Comparison of ENCODE assay signal across 16 cellular contexts in genomic region chr14:70152704-70153103, GRCh38.
DNase-seq lines count a peak whose midpoint lies in the region; ATAC-seq and TF ChIP-seq lines count a peak whose summit lies in the region.
"Had no signal": no experiment of that assay in that cellular context is flagged by ENCODE, and none has a peak within 500 bp of the region (broad histone marks: within the 10 kb centered on the region; RNA-seq: fewer than 3 reads in every experiment).

No MANE protein-coding gene starts in this region.

- peak; percentile 47 for DNase-seq in D341Med (ENCODE audit: low spot score)
- DNase-seq in NCI-H1417 treated with DMSO at 0.1 percent for 48 hours (lab: John Stamatoyannopoulos, UW) = peak; percentile 66
- peak; percentile 95 for DNase-seq in NCI-H69 (lab: John Stamatoyannopoulos, UW)
- DNase-seq in nephron progenitor cell = peak; percentile 3
- no peak for DNase-seq in MV-4-11 (lab: John Stamatoyannopoulos, UW)
- DNase-seq in inferior parietal cortex (ENCODE audit: extremely low spot score) = no peak
- DNase-seq: H7, IMR-90, Karpas-422, MG63, NCI-H1092 treated with DMSO at 0.1 percent for 48 hours, NCI-H2029 treated with DMSO at 0.1 percent for 48 hours, NCI-H526 treated with DMSO at 0.1 percent for 48 hours, PC-3, SJCRH30 had no signal

- no peak for TF ChIP-seq CTCF in nephron progenitor cell (IDR thresholded peaks at IDR 0.05)

- H3K9me3 Mint-ChIP-seq in nephron progenitor cell = no peaks in the 10 kb centered on the region

- peaks cover 7% of the 10 kb centered on the region for H3K27me3 Mint-ChIP-seq in nephron progenitor cell (ENCODE audit: low read depth, poor library complexity)

- H3K4me1 Mint-ChIP-seq in nephron progenitor cell = peaks cover 44% of the 10 kb centered on the region

- no peak for TF ChIP-seq POLR2A in GM18505 (IDR thresholded peaks at IDR 0.05; ENCODE audit: borderline replicate concordance, extremely low read depth, insufficient read depth, insufficient read length)

- no peak overlapping the region for H3K27ac Mint-ChIP-seq in nephron progenitor cell

- no peaks in the 10 kb centered on the region for H3K36me3 Mint-ChIP-seq in nephron progenitor cell (ENCODE audit: low read depth)

- no peak for ATAC-seq in GM18505 (IDR thresholded peaks at IDR 0.05; ENCODE audit: unreplicated experiment)
- ATAC-seq: PC-3 had no signal

- H3K4me3 Mint-ChIP-seq in nephron progenitor cell = no peak overlapping the region

Comparison
In these comparisons a context has a peak if more than half of its experiments do, and no peak if none do; other contexts are left out.
1. DNase-seq: peak in D341Med (single experiment), NCI-H1417 treated with DMSO at 0.1 percent for 48 hours (single experiment), NCI-H69 (single experiment) and nephron progenitor cell (single experiment); none in MV-4-11 (single experiment) and inferior parietal cortex (single experiment).